Comparison of ENCODE assay signal across 8 cellular contexts in genomic region chr5:146878471-146879172, GRCh38. TPM values are rescaled to one million over a fixed set of nuclear protein-coding genes. Genes with fewer than 3 reads are reported as not detected.
DNase-seq lines count a peak whose midpoint lies in the region; ATAC-seq, FAIRE-seq and TF ChIP-seq lines count a peak whose summit lies in the region.

Gene PPP2R2B, minus strand, starts transcription at chr5:146878757.

- H3K4me1 ChIP-seq in colonic mucosa, result no peaks in the 10 kb centered on the region
- 0 out of 2 replicates have a peak, but pooled peaks cover 6% of the 10 kb centered on the region for H3K4me1 ChIP-seq in HepG2 (ENCODE audit: insufficient read depth, low read length)

- H3K4me2 ChIP-seq in HepG2 (ENCODE audit: low read depth, low read length), result peak within 1 kb of the TSS; percentile 27; the same call in 1 of the 2 replicates

- POLR2A ChIA-PET in HepG2 (lab: Yijun Ruan, JAX), result no interaction called here

- no peaks in the 10 kb centered on the region for H3K36me3 ChIP-seq in MG63
- H3K36me3 ChIP-seq in colonic mucosa, result no peaks in the 10 kb centered on the region
- H3K36me3 ChIP-seq in HepG2 (replicated peaks in 1 of 2; ENCODE audit: control insufficient read depth in 1 of 2, insufficient read depth in 2 of 2, low read length in 2 of 2), result no peaks in the 10 kb centered on the region

- H3K9ac ChIP-seq in colonic mucosa (ENCODE audit: low read depth in 2 of 2, low read length in 2 of 2) (no peak within 1 kb of the TSS), HepG2 (ENCODE audit: insufficient read depth, low read depth, low read length) (no peak within 1 kb of the TSS)

- H3K4me3 ChIP-seq in MG63 (peak within 1 kb of the TSS; percentile 54), colonic mucosa (peak within 1 kb of the TSS; percentile 23), HepG2 (replicated peaks in 1 of 3; ENCODE audit: insufficient read depth in 1 of 3, low read depth in 2 of 3, low read length in 3 of 3) (no peak within 1 kb of the TSS; a peak in 1 of 6 replicates)

- no peak for TF ChIP-seq RAD21 in HepG2 (CRISPR knock-in tag; IDR thresholded peaks at IDR 0.05)

- H3K27ac ChIP-seq in colonic mucosa, result no peak within 1 kb of the TSS
- H3K27ac ChIP-seq in HepG2 (ENCODE audit: extremely low read length, insufficient read depth, low read length), result no peak within 1 kb of the TSS

- H3K79me2 ChIP-seq in HepG2 (ENCODE audit: insufficient read depth, low read length), result no peaks in the 10 kb centered on the region

- no peak for FAIRE-seq in HepG2 (lab: Jason Lieb, UNC)

- in situ Hi-C loops in GM13977 (cut with MboI; ENCODE audit: low pct_unique_long_range_greater_than_20kb, low sequenced_read_pairs, unreplicated experiment) (no loop called here), HepG2 (cut with HindIII; ENCODE audit: extremely low pct_ligation_motif_present, low pct_unique_long_range_greater_than_20kb) (no loop called here), KBM-7 (cut with MboI; ENCODE audit: low pct_unique_long_range_greater_than_20kb, low sequenced_read_pairs) (no loop called here)

- peak; percentile 28 for DNase-seq in GM13977 (ENCODE audit: low spot score)
- DNase-seq in MG63, result peak; percentile 78
- peak; percentile 38 for DNase-seq in activated CD4-positive, CD25-positive, alpha-beta regulatory T cell treated with anti-CD3 and anti-CD28 coated beads, Interleukin-2, amount 50 U/mL, for 72 hours
- no peak for DNase-seq in colonic mucosa
- DNase-seq in HepG2 (ENCODE audit: low spot score), result no peak
- DNase-seq in stimulated activated CD4-positive, alpha-beta T cell treated with anti-CD3 and anti-CD28 coated beads, Interleukin-4, amount 100 ng/mL, for 24 hours, result peak; percentile 56
- no peak for DNase-seq in HK-2 (ENCODE audit: unreplicated experiment)
- DNase-seq in KBM-7, result no peak

- peak; percentile 76 for ATAC-seq in HepG2

- CTCF ChIA-PET in HepG2 (lab: Yijun Ruan, JAX; ENCODE audit: low intra/inter-chr PET ratio, low total read pairs), result no interaction called here

- H3K27me3 ChIP-seq in MG63, result peaks cover 28% of the 10 kb centered on the region
- peaks cover 20% of the 10 kb centered on the region for H3K27me3 ChIP-seq in colonic mucosa
- H3K27me3 ChIP-seq in HepG2 (ENCODE audit: control insufficient read depth in 1 of 2, insufficient read depth in 2 of 2, low read length in 2 of 2), result peaks cover 0 to 26% of the 10 kb centered on the region in 2 experiments; a peak in 3 of 5 replicates

- intact Hi-C loops in colonic mucosa (cut with DNase I) (no loop called here), HepG2 (cut with micrococcal nuclease; ENCODE audit: unreplicated experiment) (no loop called here)

- no peaks in the 10 kb centered on the region for H4K20me1 ChIP-seq in HepG2 (ENCODE audit: insufficient read depth, low read length)

- no peak for TF ChIP-seq POLR2A in HepG2 (IDR thresholded peaks at IDR 0.05; ENCODE audit: insufficient read depth in 1 of 2, low read depth in 2 of 2, low read length in 2 of 2)

- TF ChIP-seq CTCF in GM13977 (IDR thresholded peaks at IDR 0.05; ENCODE audit: extremely low read depth, insufficient read depth, missing control alignments) (no peak), colonic mucosa (IDR thresholded peaks at IDR 0.05) (no peak), HepG2 (CRISPR knock-in tag; IDR thresholded peaks at IDR 0.05) (no peak)

- WGBS in HepG2 (ENCODE audit: low lambda C conversion rate), result 24% methylated on average over 10 of the region's 41 CpGs

- no peaks in the 10 kb centered on the region for H3K9me3 ChIP-seq in MG63
- no peaks in the 10 kb centered on the region for H3K9me3 ChIP-seq in colonic mucosa
- H3K9me3 ChIP-seq in HepG2 (ENCODE audit: low read length), result no peaks in the 10 kb centered on the region

- TF ChIP-seq EP300 in HepG2 (IDR thresholded peaks at IDR 0.05; ENCODE audit: low read depth in 2 of 2, low read length in 2 of 2), result no peak
- no peak for TF ChIP-seq EP300 in HepG2 (CRISPR knock-in tag; IDR thresholded peaks at IDR 0.05; ENCODE audit: borderline replicate concordance)

- BruUV-seq in HepG2 (replicated peaks; lab: Mats Ljungman, UMichigan), result no TSS peak

- no peak within 1 kb of the TSS for H2AFZ ChIP-seq in HepG2 (ENCODE audit: low read length)

TF ChIP-seq in HepG2, 621 proteins besides CTCF, POLR2A, EP300 and RAD21 (continues in another document):
- TF ChIP-seq ZNF781 (CRISPR knock-in tag; IDR thresholded peaks at IDR 0.05; ENCODE audit: borderline replicate concordance, not compliant biosample characterization) (no peak), SMYD3 (CRISPR knock-in tag; IDR thresholded peaks at IDR 0.05) (no peak), ZNF18 (CRISPR knock-in tag; IDR thresholded peaks at IDR 0.05; ENCODE audit: insufficient replicate concordance) (no peak), NR2F2 (IDR thresholded peaks at IDR 0.05; ENCODE audit: borderline replicate concordance, low read depth) (no peak), ATF5 (CRISPR knock-in tag; IDR thresholded peaks at IDR 0.05; ENCODE audit: low read depth) (no peak), RELA (CRISPR knock-in tag; IDR thresholded peaks at IDR 0.05) (no peak), ZBTB26 (CRISPR knock-in tag; IDR thresholded peaks at IDR 0.05; ENCODE audit: borderline replicate concordance) (no peak)
- TF ChIP-seq, protein P1, sequence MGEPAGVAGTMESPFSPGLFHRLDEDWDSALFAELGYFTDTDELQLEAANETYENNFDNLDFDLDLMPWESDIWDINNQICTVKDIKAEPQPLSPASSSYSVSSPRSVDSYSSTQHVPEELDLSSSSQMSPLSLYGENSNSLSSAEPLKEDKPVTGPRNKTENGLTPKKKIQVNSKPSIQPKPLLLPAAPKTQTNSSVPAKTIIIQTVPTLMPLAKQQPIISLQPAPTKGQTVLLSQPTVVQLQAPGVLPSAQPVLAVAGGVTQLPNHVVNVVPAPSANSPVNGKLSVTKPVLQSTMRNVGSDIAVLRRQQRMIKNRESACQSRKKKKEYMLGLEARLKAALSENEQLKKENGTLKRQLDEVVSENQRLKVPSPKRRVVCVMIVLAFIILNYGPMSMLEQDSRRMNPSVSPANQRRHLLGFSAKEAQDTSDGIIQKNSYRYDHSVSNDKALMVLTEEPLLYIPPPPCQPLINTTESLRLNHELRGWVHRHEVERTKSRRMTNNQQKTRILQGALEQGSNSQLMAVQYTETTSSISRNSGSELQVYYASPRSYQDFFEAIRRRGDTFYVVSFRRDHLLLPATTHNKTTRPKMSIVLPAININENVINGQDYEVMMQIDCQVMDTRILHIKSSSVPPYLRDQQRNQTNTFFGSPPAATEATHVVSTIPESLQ (CRISPR knock-in tag; conservative IDR thresholded peaks at IDR 0.05), result no peak

RNA-seq across cellular contexts. Expression of gene PPP2R2B, which starts in this region (rescaled TPM):
- total RNA-seq in MG63 (2014; rRNA removed; shearing (Covaris generic); ENCODE audit: low replicate concordance), result 3.9 and 9.1 TPM in 2 replicates
- total RNA-seq in colonic mucosa, result under 1 TPM; 0.35 to 0.93 TPM
- total RNA-seq in HepG2 (2016; rRNA removed; fragmentation: Illumina TruSeq; extraction: Trizol), result not detected in 2 replicates
- not detected in 2 replicates for total RNA-seq in HepG2 (2016; cell fraction: cytosol; rRNA removed; fragmentation: Illumina TruSeq; extraction: Trizol; ENCODE audit: low read depth)
- total RNA-seq in HepG2 (2016; cell fraction: insoluble cytoplasmic fraction; rRNA removed; fragmentation: Illumina TruSeq; extraction: Trizol), result not detected in 2 replicates
- not detected in 2 replicates for total RNA-seq in HepG2 (2016; cell fraction: membrane; rRNA removed; fragmentation: Illumina TruSeq; extraction: Trizol)
- not detected in 2 replicates for total RNA-seq in HepG2 (2016; cell fraction: nucleus; rRNA removed; fragmentation: Illumina TruSeq; extraction: Trizol)
- polyA plus RNA-seq in HepG2 (2011; rRNA removed), result not detected in 2 replicates
- not detected in 2 replicates for polyA plus RNA-seq in HepG2 (2011; cell fraction: cytosol; rRNA removed)
- polyA plus RNA-seq in HepG2 (2011; cell fraction: nucleus; rRNA removed), result not detected in 2 replicates
- not detected in 2 replicates for polyA plus RNA-seq in HepG2 (2012)
- not detected in 2 replicates for polyA plus RNA-seq in HepG2 (2016; cell fraction: cytosol; fragmentation: Illumina TruSeq; extraction: Trizol; ENCODE audit: low read depth)
- polyA plus RNA-seq in HepG2 (2016; cell fraction: insoluble cytoplasmic fraction; fragmentation: Illumina TruSeq; extraction: Trizol; ENCODE audit: low read depth), result not detected in 2 replicates
- not detected in 2 replicates for polyA plus RNA-seq in HepG2 (2016; cell fraction: membrane; fragmentation: Illumina TruSeq; extraction: Trizol; ENCODE audit: low read depth)
- polyA plus RNA-seq in HepG2 (2016; cell fraction: nucleus; fragmentation: Illumina TruSeq; extraction: Trizol; ENCODE audit: insufficient read depth, low read depth), result not detected in 2 replicates
- not detected in 2 replicates for polyA minus RNA-seq in HepG2 (2011; rRNA and poly(A)+ RNA removed; ENCODE audit: low replicate concordance)
- not detected in 2 replicates for polyA minus RNA-seq in HepG2 (2011; cell fraction: cytosol; rRNA and poly(A)+ RNA removed)
- not detected in 2 replicates for polyA minus RNA-seq in HepG2 (2011; cell fraction: nucleus; rRNA and poly(A)+ RNA removed)

Comparison
In these comparisons a context has a peak if more than half of its experiments do, and no peak if none do; other contexts are left out.
1. Peak in ATAC-seq and H3K4me2 ChIP-seq in HepG2; RNA of the gene not detected or under 1 TPM.
2. DNase-seq: peak in GM13977 (single experiment), MG63 (single experiment), activated CD4-positive, CD25-positive, alpha-beta regulatory T cell treated with anti-CD3 and anti-CD28 coated beads, Interleukin-2, amount 50 U/mL, for 72 hours (single experiment) and stimulated activated CD4-positive, alpha-beta T cell treated with anti-CD3 and anti-CD28 coated beads, Interleukin-4, amount 100 ng/mL, for 24 hours (single experiment); none in colonic mucosa (single experiment), HepG2 (single experiment), HK-2 (single experiment) and KBM-7 (single experiment).
3. H3K4me3 ChIP-seq: peak in MG63 (single experiment) and colonic mucosa (single experiment); none in HepG2 (0 of 3).